Comparison of ENCODE assay signal across 20 cellular contexts in genomic region chr1:236659792-236660587, GRCh38. TPM values are rescaled to one million over a fixed set of nuclear protein-coding genes. Genes with fewer than 3 reads are reported as not detected.
"Had no signal": no experiment of that assay in that cellular context is flagged by ENCODE, and none has a peak within 500 bp of the region (broad histone marks: within the 10 kb centered on the region; RNA-seq: fewer than 3 reads in every experiment).

No MANE protein-coding gene starts in this region.

- H3K9me3 ChIP-seq: esophagus squamous epithelium, mucosa of descending colon, suprapubic skin had no signal

- H3K4me2 ChIP-seq: smooth muscle cell had no signal

- ATAC-seq: activated naive CD4-positive, alpha-beta T cell treated with anti-CD3 and anti-CD28 coated beads, Interleukin-2, amount 50 U/mL, for 72 hours; activated T-cell treated with anti-CD3 and anti-CD28 coated beads, Interleukin-2, amount 50 U/mL, for 4 hours; mucosa of descending colon; natural killer cell had no signal

- H3K4me3 ChIP-seq: esophagus squamous epithelium, mucosa of descending colon, smooth muscle cell, suprapubic skin had no signal

- H3K27ac ChIP-seq: esophagus squamous epithelium, suprapubic skin had no signal

- DNase-seq: activated CD4-positive, alpha-beta memory T cell treated with anti-CD3 and anti-CD28 coated beads, Interleukin-2, amount 10 ng/mL, durations not matched to agents 7 days and 5 days; activated CD4-positive, alpha-beta T cell treated with anti-CD3 and anti-CD28 coated beads for 4 hours; activated gamma-delta T cell; activated T-cell treated with anti-CD3 and anti-CD28 coated beads, Interleukin-2, amount 50 U/mL, for 4 hours; amniotic stem cell; cortex of kidney; effector CD4-positive, alpha-beta T cell; esophagus squamous epithelium; glutamatergic neuron; mucosa of descending colon; natural killer cell; retina; stimulated activated CD4-positive, alpha-beta T cell treated with anti-CD3 and anti-CD28 coated beads, Interleukin-4, amount 100 ng/mL, for 4 hours; stimulated activated CD8-positive, alpha-beta memory T cell treated with anti-CD3 and anti-CD28 coated beads, Interleukin-4, amount 100 ng/mL, for 48 hours; stimulated activated naive CD4-positive, alpha-beta T cell treated with Interleukin-2 at 50 U/mL for 16 hours; trophoblast cell had no signal

- H3K27me3 ChIP-seq: esophagus squamous epithelium, suprapubic skin had no signal

- H3K36me3 ChIP-seq: esophagus squamous epithelium, suprapubic skin had no signal

- H3K4me1 ChIP-seq: esophagus squamous epithelium, suprapubic skin had no signal

RNA-seq across cellular contexts. Expression of gene ACTN2, which starts 26.3 kb away (rescaled TPM):
- total RNA-seq: activated CD4-positive, alpha-beta memory T cell treated with anti-CD3 and anti-CD28 coated beads, Interleukin-2, amount 10 ng/mL, durations not matched to agents 7 days and 5 days; fibroblast of villous mesenchyme; natural killer cell; smooth muscle cell had no signal
- polyA plus RNA-seq: smooth muscle cell had no signal
